In the genomic region with DNA sequence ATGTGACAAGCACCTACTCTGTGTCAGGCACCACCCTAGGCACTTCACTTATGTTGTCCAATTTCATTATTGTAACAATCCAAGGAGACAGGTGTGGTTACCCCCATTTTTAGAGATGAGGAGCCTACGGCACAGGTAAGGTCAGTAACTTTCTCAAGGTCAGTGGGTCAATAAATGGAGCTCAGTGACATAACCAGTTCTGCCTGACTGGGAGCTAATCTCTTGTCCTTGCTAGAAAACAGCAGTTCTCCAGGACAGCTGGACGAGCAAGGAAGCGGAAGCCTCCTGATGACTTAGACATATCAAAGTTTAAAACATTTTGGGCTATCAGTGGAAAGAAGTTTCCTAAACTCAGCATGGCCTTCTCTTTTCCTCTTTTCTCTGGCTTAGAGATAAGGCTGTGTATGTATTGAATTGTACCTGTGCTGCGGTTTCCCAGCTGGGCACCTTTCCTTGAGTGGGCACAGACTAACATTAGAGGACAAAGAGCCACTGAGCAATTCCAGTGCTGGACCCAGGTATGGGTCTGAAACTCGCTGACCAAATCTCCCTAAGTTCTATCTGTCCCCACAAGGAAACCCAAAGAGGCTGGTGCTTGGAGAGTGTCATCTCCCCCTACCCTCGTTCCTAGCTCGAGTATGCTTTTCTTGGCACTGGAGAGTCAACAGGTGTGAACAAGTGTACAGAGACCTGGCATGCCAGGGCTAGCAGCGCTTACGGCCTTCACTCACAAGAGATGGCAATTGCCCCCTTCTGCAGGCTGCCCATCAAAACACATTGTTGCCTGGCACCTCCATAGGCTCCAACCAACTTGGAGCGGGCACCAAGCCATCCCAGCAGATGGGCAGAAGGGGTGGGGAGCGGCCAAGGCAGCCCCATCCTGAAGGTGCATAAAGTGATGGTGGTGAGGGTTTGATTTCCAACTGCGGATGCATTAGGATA, we compare ENCODE assay signal across 31 cellular contexts.
"Had no signal": no experiment of that assay in that cellular context is flagged by ENCODE, and none has a peak within 500 bp of the region (broad histone marks: within the 10 kb centered on the region; RNA-seq: fewer than 3 reads in every experiment).

No MANE protein-coding gene starts in this region.

- H3K4me2 ChIP-seq: KMS-11 had no signal

- FAIRE-seq: astrocyte, bronchial epithelial cell had no signal

- ATAC-seq: activated T-helper 17 cell treated with anti-CD3 and anti-CD28 coated beads, Interleukin-2, amount 50 U/mL, for 72 hours had no signal

- DNase-seq: activated B cell treated with CpG ODN at 0.5 μM for 24 hours; activated CD4-positive, alpha-beta memory T cell treated with anti-CD3 and anti-CD28 coated beads for 36 hours; activated CD4-positive, alpha-beta T cell treated with anti-CD3 and anti-CD28 coated beads for 4 hours; activated CD4-positive, alpha-beta T cell treated with anti-CD3 and anti-CD28 coated beads, Interleukin-2, amount 50 U/mL, for 1 hour; activated CD4-positive, CD25-positive, alpha-beta regulatory T cell treated with anti-CD3 and anti-CD28 coated beads, Interleukin-2, amount 50 U/mL, for 72 hours; activated CD8-positive, alpha-beta memory T cell treated with anti-CD3 and anti-CD28 coated beads, Interleukin-2, amount 50 U/mL, for 48 hours; activated effector memory CD4-positive, alpha-beta T cell treated with anti-CD3 and anti-CD28 coated beads, Interleukin-2, amount 50 U/mL, for 16 hours; activated naive CD8-positive, alpha-beta T cell treated with anti-CD3 and anti-CD28 coated beads, Interleukin-2, amount 10 ng/mL, durations not matched to agents 7 days and 5 days; activated T-cell treated with anti-CD3 and anti-CD28 coated beads, Interleukin-2, amount 50 U/mL, for 48 hours; central memory CD4-positive, alpha-beta T cell; MM.1S; MV-4-11; NCI-H1092; NCI-H1436 treated with DMSO at 0.1 percent for 48 hours; NCI-H187 treated with DMSO at 0.1 percent for 48 hours; NCI-H2081; NCI-H2171 treated with DMSO at 0.1 percent for 48 hours; NCI-H2227 treated with DMSO at 0.1 percent for 48 hours; NCI-H526 treated with DMSO at 0.1 percent for 48 hours; NCI-H82; NK-92 treated with Interleukin-12 subunit alpha and Interleukin-12 subunit beta, amount 100 ng/mL, for 24 hours; Right ventricle myocardium superior; SW 1271; T-helper 1 cell; T-helper 2 cell; T-helper 9 cell had no signal

- H3K27ac ChIP-seq: KMS-11, VCaP had no signal
